In genomic region chr11:65126624-65127274, GRCh38 we compare ENCODE assay signal across 1 cellular context.
TF ChIP-seq lines count a peak whose summit lies in the region.

No MANE protein-coding gene starts in this region.

TF ChIP-seq in HepG2, 621 proteins besides CTCF, POLR2A, EP300 and RAD21:
- no peak for TF ChIP-seq SAFB2 (CRISPR knock-in tag; IDR thresholded peaks at IDR 0.05; ENCODE audit: borderline replicate concordance, low read depth)
- no peak for TF ChIP-seq ZNF878 (CRISPR knock-in tag; IDR thresholded peaks at IDR 0.05)
- TF ChIP-seq ZNF333 (CRISPR knock-in tag; IDR thresholded peaks at IDR 0.05; ENCODE audit: borderline replicate concordance) = no peak
- no peak for TF ChIP-seq NKX3-1 (CRISPR knock-in tag; IDR thresholded peaks at IDR 0.05)
- no peak for TF ChIP-seq ZNF670 (CRISPR knock-in tag; IDR thresholded peaks at IDR 0.05; ENCODE audit: borderline replicate concordance)
- no peak for TF ChIP-seq ETV5 (CRISPR knock-in tag; IDR thresholded peaks at IDR 0.05; ENCODE audit: borderline replicate concordance)
- no peak for TF ChIP-seq TRAFD1 (CRISPR knock-in tag; IDR thresholded peaks at IDR 0.05; ENCODE audit: borderline replicate concordance)
- TF ChIP-seq SIX1 (CRISPR knock-in tag; IDR thresholded peaks at IDR 0.05; ENCODE audit: borderline replicate concordance) = no peak
- TF ChIP-seq HNF1A (IDR thresholded peaks at IDR 0.05; ENCODE audit: low read depth) = no peak
- no peak for TF ChIP-seq HNF1A (CRISPR knock-in tag; IDR thresholded peaks at IDR 0.05; ENCODE audit: borderline replicate concordance)
- TF ChIP-seq ZNF136 (CRISPR knock-in tag; IDR thresholded peaks at IDR 0.05; ENCODE audit: low read depth) = no peak
- TF ChIP-seq ZNF709 (CRISPR knock-in tag; IDR thresholded peaks at IDR 0.05) = no peak
- TF ChIP-seq SCMH1 (CRISPR knock-in tag; IDR thresholded peaks at IDR 0.05; ENCODE audit: borderline replicate concordance) = no peak
- peak; percentile 65 for TF ChIP-seq AGO2 (optimal IDR thresholded peaks at IDR 0.05; ENCODE audit: low read depth, low read length)
- TF ChIP-seq NR2F6 (IDR thresholded peaks at IDR 0.05) = peak; percentile 10; the same call in 1 of the 2 replicates
- no peak for TF ChIP-seq NR2F6 (CRISPR knock-in tag; IDR thresholded peaks at IDR 0.05)
- peak; percentile 36 to 45; a peak in 2 of 4 replicates for TF ChIP-seq MAFK (conservative IDR thresholded peaks at IDR 0.05 in 1 of 2, IDR thresholded peaks at IDR 0.05 in 1 of 2; ENCODE audit: low read length in 2 of 2)
- peak; percentile 21 for TF ChIP-seq POLR2G (IDR thresholded peaks at IDR 0.05; ENCODE audit: low read depth, low read length)
- peak; percentile 16 for TF ChIP-seq POLR2AphosphoS5 (IDR thresholded peaks at IDR 0.05; ENCODE audit: low read depth, low read length)
TF ChIP-seq in HepG2: peak in this region for 5.
